Comparison of ENCODE assay signal across 20 cellular contexts in the genomic region with DNA sequence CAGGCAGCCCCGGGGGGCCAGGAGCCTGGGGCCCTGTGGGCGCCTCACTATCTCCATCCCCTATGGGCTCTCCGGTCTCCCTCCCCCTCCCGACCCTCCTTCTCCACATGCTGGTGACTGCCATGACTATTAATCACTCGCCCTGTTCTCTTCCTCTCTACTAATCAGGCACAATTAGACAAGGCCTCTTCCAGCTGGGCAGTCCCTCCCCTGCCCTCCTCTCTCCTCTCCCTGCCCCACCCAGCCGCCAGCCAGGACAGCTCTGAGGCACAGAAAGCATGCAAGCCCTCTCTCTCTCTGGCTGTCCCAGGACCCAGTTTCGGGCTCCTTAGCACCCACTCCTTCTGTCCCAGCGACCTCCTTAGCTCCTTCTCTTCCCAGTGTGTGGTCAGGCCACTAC. TPM values are rescaled to one million over a fixed set of nuclear protein-coding genes. Genes with fewer than 3 reads are reported as not detected.
DNase-seq lines count a peak whose midpoint lies in the region; ATAC-seq and TF ChIP-seq lines count a peak whose summit lies in the region.
"Had no signal": no experiment of that assay in that cellular context is flagged by ENCODE, and none has a peak within 500 bp of the region (broad histone marks: within the 10 kb centered on the region; RNA-seq: fewer than 3 reads in every experiment).

No MANE protein-coding gene starts in this region.

- no peak overlapping the region for H2AFZ ChIP-seq in mammary epithelial cell (ENCODE audit: low read depth, low read length)

- no peak overlapping the region for H3K4me2 ChIP-seq in mammary epithelial cell (ENCODE audit: insufficient read depth, low read depth, low read length)
- H3K4me2 ChIP-seq: KMS-11 had no signal

- intact Hi-C loops in right cardiac atrium (cut with DNase I) (loop anchor here in 3 of 4 donors (5.0 to 10.0 kb wide), 2 partner anchors 43 to 45 kb away; no protein-coding TSS in a partner anchor), mammary epithelial cell (cut with micrococcal nuclease) (loop anchor here (2.0 kb wide), 2 partner anchors 21 to 61 kb away; a partner anchor contains a TSS)

- no peaks in the 10 kb centered on the region for H3K36me3 ChIP-seq in mammary epithelial cell (ENCODE audit: insufficient read depth, low read length)
- H3K36me3 ChIP-seq: breast epithelium had no signal

- DNase-seq in ELF-1 (ENCODE audit: low read depth, low spot score) (peak; percentile 4), NCI-H82 treated with DMSO at 0.1 percent for 48 hours (lab: John Stamatoyannopoulos, UW; ENCODE audit: unreplicated experiment) (peak; percentile 86), right cardiac atrium (peak in 1 of 3 donors; percentile 37), mammary epithelial cell (no peak), left lobe of liver (ENCODE audit: low spot score) (no peak)
- DNase-seq: activated CD4-positive, alpha-beta T cell treated with anti-CD3 and anti-CD28 coated beads, Interleukin-2, amount 50 U/mL, for 48 hours; activated gamma-delta T cell; cortex of kidney; DMS53; NCI-H1694; NCI-H774; SHP77 treated with DMSO at 0.1 percent for 48 hours; stimulated activated CD8-positive, alpha-beta memory T cell treated with anti-CD3 and anti-CD28 coated beads, Interleukin-4, amount 100 ng/mL, for 48 hours had no signal

- dilution Hi-C loops in mammary epithelial cell (cut with HindIII; ENCODE audit: low sequenced_read_pairs) = loop anchor here (25.0 kb wide), 1 partner anchor 283 kb away; a partner anchor contains a TSS

- H3K9ac ChIP-seq in mammary epithelial cell (ENCODE audit: insufficient read depth, low read length) = no peak overlapping the region
- H3K9ac ChIP-seq: KMS-11 had no signal

- no peaks in the 10 kb centered on the region for H3K9me3 ChIP-seq in right cardiac atrium (ENCODE audit: control insufficient read depth, low read length)
- H3K9me3 ChIP-seq in mammary epithelial cell (replicated peaks; ENCODE audit: insufficient read depth, low read length) = no peaks in the 10 kb centered on the region
- H3K9me3 ChIP-seq: breast epithelium had no signal

- no peaks in the 10 kb centered on the region for H3K27me3 ChIP-seq in right cardiac atrium (ENCODE audit: control insufficient read depth, insufficient read depth)
- no peaks in the 10 kb centered on the region for H3K27me3 ChIP-seq in mammary epithelial cell (ENCODE audit: insufficient read depth, low read length)

- 61% methylated on average over 8 of the region's 8 CpGs for WGBS in right cardiac atrium
- 82% methylated on average over 5 of the region's 8 CpGs for WGBS in mammary epithelial cell (ENCODE audit: low coverage, missing lambda C conversion rate)

- TF ChIP-seq CTCF in mammary epithelial cell (conservative IDR thresholded peaks at IDR 0.05 in 1 of 2, IDR thresholded peaks at IDR 0.05 in 1 of 2; ENCODE audit: extremely low read depth in 1 of 2, insufficient read depth in 1 of 2, low read depth in 1 of 2, low read length in 2 of 2) = no peak

- H3K4me3 ChIP-seq in right cardiac atrium (ENCODE audit: low read length) (no peak overlapping the region), mammary epithelial cell (replicated peaks in 1 of 3; ENCODE audit: insufficient read depth in 1 of 3, low read depth in 2 of 3, low read length in 3 of 3) (no peak overlapping the region)
- H3K4me3 ChIP-seq: breast epithelium had no signal

- in situ Hi-C loops in mammary epithelial cell (cut with MboI; ENCODE audit: low sequenced_read_pairs in 2 of 2) = no loop called here

- no TSS peak for BruUV-seq in mammary epithelial cell (replicated peaks; lab: Mats Ljungman, UMichigan)

- H3K27ac ChIP-seq in right cardiac atrium (ENCODE audit: low read length) (no peak overlapping the region), mammary epithelial cell (ENCODE audit: insufficient read depth, low read depth, low read length) (no peak overlapping the region)
- H3K27ac ChIP-seq: breast epithelium, KMS-11 had no signal

- H4K20me1 ChIP-seq in mammary epithelial cell (ENCODE audit: insufficient read depth, low read length) = no peaks in the 10 kb centered on the region

- H3K79me2 ChIP-seq in mammary epithelial cell (ENCODE audit: insufficient read depth, low read length) = no peaks in the 10 kb centered on the region

- CTCF ChIA-PET in mammary epithelial cell (lab: Charles Lee; ENCODE audit: low non-redundant PET) = interaction anchor here (0.6 to 1.0 kb wide), 4 partner anchors 10 to 117 kb away, joined by 3 to 5 read pairs (median 4); a partner anchor contains a TSS

- H3K4me1 ChIP-seq in right cardiac atrium (ENCODE audit: control insufficient read depth, insufficient read depth, low read length) (peaks cover 1% of the 10 kb centered on the region), mammary epithelial cell (ENCODE audit: insufficient read depth, low read length) (peaks cover 17% of the 10 kb centered on the region)

- ATAC-seq in right cardiac atrium = peak; percentile 7 to 30
- no peak for ATAC-seq in left lobe of liver
- ATAC-seq in activated CD4-positive, CD25-positive, alpha-beta regulatory T cell treated with anti-CD3 and anti-CD28 coated beads, Interleukin-2, amount 50 U/mL, for 24 hours = no peak
- ATAC-seq: CD8-positive, alpha-beta T cell; WTC11 had no signal

RNA-seq across cellular contexts. Expression of a gene that starts 5.8 kb away (rescaled TPM):
- total RNA-seq in right cardiac atrium (1 to 10 TPM in 3 of 4 donors, under 1 TPM in 1; 0.28 to 1.8 (median 1.6) TPM), mammary epithelial cell (under 1 TPM; 0.16 to 0.17 TPM), left lobe of liver (0.05 TPM)
- polyA plus RNA-seq in right cardiac atrium (0.57 TPM), mammary epithelial cell (0.05 TPM)
- polyA minus RNA-seq in mammary epithelial cell = not detected
- total RNA-seq: T-helper 1 cell treated with Interleukin-12 subunit alpha and Interleukin-12 subunit beta and Interleukin-4 antibody, amounts not matched to agents 30 ng/mL and 1 ng/mL, for 36 hours had no signal
- polyA plus RNA-seq: liver had no signal

RNA-seq across cellular contexts. Expression of a gene that starts 21.4 kb away (rescaled TPM):
- total RNA-seq in right cardiac atrium (10 to 100 TPM; 22.9 to 27.5 (median 25.4) TPM), mammary epithelial cell (10 to 100 TPM; 37.8 to 50.1 TPM), left lobe of liver (43.4 TPM)
- polyA plus RNA-seq in right cardiac atrium (21.6 TPM), mammary epithelial cell (69.6 TPM)
- 90.8 TPM for polyA minus RNA-seq in mammary epithelial cell

RNA-seq across cellular contexts. Expression of a gene that starts 23.5 kb away (rescaled TPM):
- 100 to 1,000 TPM in 2 of 4 donors, 10 to 100 TPM in 2; 92.6 to 145 (median 101) TPM for total RNA-seq in right cardiac atrium
- polyA plus RNA-seq in right cardiac atrium = 115 TPM
- 100 to 1,000 TPM; 114 to 274 TPM for total RNA-seq in mammary epithelial cell
- 101 TPM for polyA plus RNA-seq in mammary epithelial cell
- polyA minus RNA-seq in mammary epithelial cell = 18.2 TPM
- 55.1 TPM for total RNA-seq in left lobe of liver

RNA-seq across cellular contexts. Expression of a gene that starts 23.7 kb away (rescaled TPM):
- total RNA-seq in right cardiac atrium = 1 to 10 TPM; 1.8 to 3.4 (median 3.1) TPM
- polyA plus RNA-seq in right cardiac atrium = 3.4 TPM
- 1 to 10 TPM; 1.3 to 5.2 TPM for total RNA-seq in mammary epithelial cell
- polyA plus RNA-seq in mammary epithelial cell = 2.0 TPM
- 0.26 TPM for polyA minus RNA-seq in mammary epithelial cell
- total RNA-seq in left lobe of liver = 2.1 TPM

RNA-seq across cellular contexts. Expression of a gene that starts 51.3 kb away (rescaled TPM):
- total RNA-seq in right cardiac atrium (100 to 1,000 TPM; 263 to 321 (median 294) TPM), mammary epithelial cell (10 to 100 TPM; 32.6 to 52.8 TPM), left lobe of liver (43.6 TPM)
- polyA plus RNA-seq in right cardiac atrium (179 TPM), mammary epithelial cell (30.8 TPM)
- 39.7 TPM for polyA minus RNA-seq in mammary epithelial cell

Comparison
In these comparisons a context has a peak if more than half of its experiments do, and no peak if none do; other contexts are left out.
1. DNase-seq: peak in ELF-1 (single experiment) and NCI-H82 treated with DMSO at 0.1 percent for 48 hours (single experiment); none in mammary epithelial cell (single experiment) and left lobe of liver (single experiment).
2. ATAC-seq: peak in right cardiac atrium (2 of 2); none in left lobe of liver (single experiment) and activated CD4-positive, CD25-positive, alpha-beta regulatory T cell treated with anti-CD3 and anti-CD28 coated beads, Interleukin-2, amount 50 U/mL, for 24 hours (0 of 2).